In the genomic region with DNA sequence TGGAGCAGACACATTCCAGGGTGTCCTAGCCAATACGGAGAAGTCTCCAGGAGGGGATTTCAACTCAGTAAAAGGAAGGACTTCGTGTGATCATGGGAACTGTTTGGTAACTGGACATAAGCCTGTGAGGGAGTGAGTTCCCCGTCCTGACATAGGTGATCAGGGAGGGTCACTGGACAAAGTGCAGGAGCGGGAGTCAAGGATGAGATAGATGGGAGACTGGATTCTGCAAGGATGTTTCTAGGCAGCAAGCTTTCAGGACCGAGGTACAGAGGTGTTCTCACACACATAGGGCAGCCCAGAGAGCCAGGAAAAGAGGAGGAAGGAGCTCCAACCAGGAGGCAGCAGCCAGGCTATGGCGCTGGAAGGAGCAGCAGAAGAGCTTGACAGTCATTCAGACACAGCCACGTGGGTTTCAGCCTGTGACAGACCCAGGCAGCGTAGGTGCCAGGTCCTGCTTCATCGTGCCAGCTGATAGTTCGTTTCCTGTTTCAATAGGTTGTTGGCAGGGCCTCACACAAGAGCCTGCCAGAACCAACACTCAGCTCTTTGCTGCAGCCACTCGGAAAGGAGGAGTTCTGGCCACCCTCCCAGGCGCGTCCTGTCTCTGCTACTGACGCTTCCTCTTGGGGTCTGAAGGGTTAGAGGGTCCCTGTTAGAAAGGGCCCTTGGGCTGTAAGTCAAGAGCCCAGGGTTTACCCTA, we compare ENCODE assay signal across 9 cellular contexts.
DNase-seq lines count a peak whose midpoint lies in the region; ATAC-seq lines count a peak whose summit lies in the region.
"Had no signal": no experiment of that assay in that cellular context is flagged by ENCODE, and none has a peak within 500 bp of the region (broad histone marks: within the 10 kb centered on the region; RNA-seq: fewer than 3 reads in every experiment).

No MANE protein-coding gene starts in this region.

- peaks cover 0 to 5% (median 2%) of the 10 kb centered on the region in 3 donors for H3K27me3 Mint-ChIP-seq in immature natural killer cell (ENCODE audit: low read depth in 3 of 3)

- H3K4me3 Mint-ChIP-seq in immature natural killer cell: no peak overlapping the region

- peak overlapping the region in 1 of 6 donors; percentile 58 for H3K27ac Mint-ChIP-seq in immature natural killer cell

- ATAC-seq in GM18868 (IDR thresholded peaks at IDR 0.05; ENCODE audit: unreplicated experiment) (no peak), HG02763 (IDR thresholded peaks at IDR 0.05; ENCODE audit: unreplicated experiment) (no peak)
- ATAC-seq: HCT116 had no signal

- DNase-seq in H4 (ENCODE audit: low spot score) (peak; percentile 15), SHP77 treated with DMSO at 0.1 percent for 48 hours (lab: John Stamatoyannopoulos, UW) (peak; percentile 70), glomerular endothelial cell (ENCODE audit: extremely low read depth, low read depth, low spot score) (peak; percentile 54), renal cortical epithelial cell (ENCODE audit: low read depth) (peak; percentile 26), immature natural killer cell (no peak), HPDE6-E6E7 (ENCODE audit: extremely low spot score) (no peak)

- peaks cover 27 to 29% of the 10 kb centered on the region in 2 donors for H3K4me1 Mint-ChIP-seq in immature natural killer cell

- H3K36me3 Mint-ChIP-seq in immature natural killer cell: peaks cover 5 to 15% (median 13%) of the 10 kb centered on the region in 3 donors

- H3K9me3 Mint-ChIP-seq in immature natural killer cell: no peaks in the 10 kb centered on the region

Comparison
In these comparisons a context has a peak if more than half of its experiments do, and no peak if none do; other contexts are left out.
1. DNase-seq: peak in H4 (single experiment), SHP77 treated with DMSO at 0.1 percent for 48 hours (single experiment), glomerular endothelial cell (single experiment) and renal cortical epithelial cell (single experiment); none in immature natural killer cell (0 of 3) and HPDE6-E6E7 (single experiment).